ENCODE assay signal across 8 cellular contexts in the genomic region with DNA sequence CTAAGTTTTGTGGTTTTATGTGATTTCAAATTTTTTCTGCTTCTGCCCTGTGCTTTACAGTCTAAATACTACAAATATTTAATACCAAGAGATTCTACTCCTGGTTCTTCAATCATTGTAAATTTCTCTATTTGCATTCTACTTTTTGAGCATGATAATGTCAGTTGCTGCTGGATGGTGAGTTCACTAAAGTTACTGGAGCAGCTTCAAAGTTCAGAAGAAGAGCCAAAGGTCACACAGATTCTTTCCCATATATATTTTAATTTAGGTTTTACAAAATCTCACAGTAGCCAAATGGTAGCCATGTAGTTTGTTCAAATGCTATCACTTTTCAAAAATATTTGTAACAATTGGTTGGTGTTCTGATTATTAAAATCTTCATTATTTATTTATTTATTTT.
"Had no signal": no experiment of that assay in that cellular context is flagged by ENCODE, and none has a peak within 500 bp of the region (broad histone marks: within the 10 kb centered on the region; RNA-seq: fewer than 3 reads in every experiment).

No MANE protein-coding gene starts in this region.

- H3K4me3 Mint-ChIP-seq: IgD-negative memory B cell had no signal

- H3K36me3 Mint-ChIP-seq: IgD-negative memory B cell had no signal

- H3K4me3 ChIP-seq: K562 had no signal

- H3K9ac ChIP-seq: KMS-11 had no signal

- FAIRE-seq: HTR-8/SVneo, K562 had no signal

- H3K4me2 ChIP-seq: KMS-11 had no signal

- H3K4me1 Mint-ChIP-seq: IgD-negative memory B cell had no signal

- H3K9me3 Mint-ChIP-seq: IgD-negative memory B cell had no signal

- H3K27ac Mint-ChIP-seq: IgD-negative memory B cell had no signal

- ATAC-seq: K562 had no signal

- H3K27ac ChIP-seq: HL-60, KMS-11 had no signal

- DNase-seq: IMR-90, KBM-7, KG1 had no signal
